In the genomic region with DNA sequence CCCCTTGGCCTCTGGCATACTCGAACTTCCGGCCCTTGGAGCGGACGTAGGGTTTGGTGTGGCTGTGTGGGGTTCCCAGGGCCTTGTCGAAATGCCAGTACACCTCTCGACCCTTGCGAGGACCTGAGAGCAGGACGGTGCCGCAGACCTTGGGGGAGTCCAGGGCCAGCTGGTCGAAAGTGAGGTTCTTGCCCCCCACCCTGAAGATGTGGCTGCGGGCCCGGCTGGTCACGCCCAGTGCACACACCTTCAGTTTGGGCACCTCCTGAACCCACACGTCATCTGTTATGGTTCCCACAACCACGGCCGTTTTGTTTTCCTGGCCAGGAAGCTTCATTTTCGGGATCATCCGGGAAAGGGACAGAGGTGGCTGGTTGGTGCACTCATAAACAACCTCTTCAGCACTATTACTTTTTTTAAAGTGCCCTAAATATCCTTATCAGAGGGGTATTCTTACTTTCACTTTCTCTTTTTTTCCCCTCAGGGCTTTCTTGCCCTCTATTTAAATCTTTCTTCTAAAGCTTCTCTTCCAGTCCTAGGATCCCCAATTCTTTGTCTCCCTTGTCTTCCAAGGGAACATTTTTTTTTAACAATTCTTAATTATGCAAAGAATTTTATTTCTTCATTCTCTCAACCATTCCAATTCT, we compare ENCODE assay signal across 1 cellular context.
TF ChIP-seq lines count a peak whose summit lies in the region.

No MANE protein-coding gene starts in this region.

TF ChIP-seq in SK-N-SH treated with all-trans-retinoic acid at 6 μM for 48 hours, 23 proteins besides CTCF, POLR2A, EP300 and RAD21 (continued from another document):
- TF ChIP-seq, protein P1, sequence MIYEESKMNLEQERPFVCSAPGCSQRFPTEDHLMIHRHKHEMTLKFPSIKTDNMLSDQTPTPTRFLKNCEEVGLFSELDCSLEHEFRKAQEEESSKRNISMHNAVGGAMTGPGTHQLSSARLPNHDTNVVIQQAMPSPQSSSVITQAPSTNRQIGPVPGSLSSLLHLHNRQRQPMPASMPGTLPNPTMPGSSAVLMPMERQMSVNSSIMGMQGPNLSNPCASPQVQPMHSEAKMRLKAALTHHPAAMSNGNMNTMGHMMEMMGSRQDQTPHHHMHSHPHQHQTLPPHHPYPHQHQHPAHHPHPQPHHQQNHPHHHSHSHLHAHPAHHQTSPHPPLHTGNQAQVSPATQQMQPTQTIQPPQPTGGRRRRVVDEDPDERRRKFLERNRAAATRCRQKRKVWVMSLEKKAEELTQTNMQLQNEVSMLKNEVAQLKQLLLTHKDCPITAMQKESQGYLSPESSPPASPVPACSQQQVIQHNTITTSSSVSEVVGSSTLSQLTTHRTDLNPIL (CRISPR knock-in tag; IDR thresholded peaks at IDR 0.05; ENCODE audit: low read depth), result no peak
